Comparison of ENCODE assay signal across 11 cellular contexts in genomic region chr15:52710050-52710709, GRCh38. TPM values are rescaled to one million over a fixed set of nuclear protein-coding genes. Genes with fewer than 3 reads are reported as not detected.
DNase-seq lines count a peak whose midpoint lies in the region; ATAC-seq and TF ChIP-seq lines count a peak whose summit lies in the region.
"Had no signal": no experiment of that assay in that cellular context is flagged by ENCODE, and none has a peak within 500 bp of the region (broad histone marks: within the 10 kb centered on the region; RNA-seq: fewer than 3 reads in every experiment).

No MANE protein-coding gene starts in this region.

- peaks cover 2% of the 10 kb centered on the region for H3K4me1 Mint-ChIP-seq in mesothelial cell of epicardium

- ATAC-seq in GM19035 (IDR thresholded peaks at IDR 0.05; ENCODE audit: unreplicated experiment): peak; percentile 56
- ATAC-seq in HG02571 (IDR thresholded peaks at IDR 0.05; ENCODE audit: unreplicated experiment): peak; percentile 43
- ATAC-seq in mucosa of descending colon: peak; percentile 39

- no peaks in the 10 kb centered on the region for H4K20me1 ChIP-seq in KMS-11 (ENCODE audit: insufficient read depth)

- H3K36me3 Mint-ChIP-seq in mesothelial cell of epicardium: no peaks in the 10 kb centered on the region

- TF ChIP-seq CTCF in KMS-11 (conservative IDR thresholded peaks at IDR 0.05; ENCODE audit: low read depth, low read length): no peak
- no peak for TF ChIP-seq CTCF in mucosa of descending colon (IDR thresholded peaks at IDR 0.05)
- no peak for TF ChIP-seq CTCF in mesothelial cell of epicardium (IDR thresholded peaks at IDR 0.05; ENCODE audit: unreplicated experiment)

- H3K4me3 Mint-ChIP-seq in mesothelial cell of epicardium: no peak overlapping the region
- H3K4me3 Mint-ChIP-seq: activated naive CD8-positive, alpha-beta T cell had no signal

- H2AFZ ChIP-seq in KMS-11 (ENCODE audit: low read depth): peak overlapping the region; percentile 84

- H3K4me1 ChIP-seq in KMS-11 (ENCODE audit: low read depth, poor library complexity, severe bottlenecking): peaks cover 37% of the 10 kb centered on the region
- peaks cover 9% of the 10 kb centered on the region for H3K4me1 ChIP-seq in mucosa of descending colon (ENCODE audit: low read depth)

- no peaks in the 10 kb centered on the region for H3K79me2 ChIP-seq in KMS-11 (ENCODE audit: insufficient read depth, low read depth)

- H3K36me3 ChIP-seq in KMS-11 (ENCODE audit: insufficient read depth): no peaks in the 10 kb centered on the region
- no peaks in the 10 kb centered on the region for H3K36me3 ChIP-seq in mucosa of descending colon (ENCODE audit: low read depth)

- H3K9me3 Mint-ChIP-seq in mesothelial cell of epicardium: no peaks in the 10 kb centered on the region

- no peak overlapping the region; the same call in 1 of the 2 replicates for H3K9ac ChIP-seq in KMS-11

- H3K27me3 Mint-ChIP-seq in mesothelial cell of epicardium (ENCODE audit: low read depth): peaks cover 25% of the 10 kb centered on the region
- H3K27me3 Mint-ChIP-seq: activated naive CD8-positive, alpha-beta T cell had no signal

- H3K27ac Mint-ChIP-seq in mesothelial cell of epicardium: no peak overlapping the region

- intact Hi-C loops in mucosa of descending colon (cut with DNase I, micrococcal nuclease): no loop called here

- no peaks in the 10 kb centered on the region for H3K27me3 ChIP-seq in KMS-11 (ENCODE audit: insufficient read depth, low read depth)

- H3K4me3 ChIP-seq in KMS-11 (IDR thresholded peaks at IDR 0.05; ENCODE audit: insufficient read depth, low read depth, low read length) (no peak overlapping the region), mucosa of descending colon (no peak overlapping the region)
- H3K4me3 ChIP-seq: SK-N-MC had no signal

- no peak for DNase-seq in mucosa of descending colon
- no peak for DNase-seq in NCI-H1092 (lab: John Stamatoyannopoulos, UW)
- DNase-seq in mesothelial cell of epicardium (ENCODE audit: low spot score in 2 of 2, unreplicated experiment in 2 of 2): no peak
- DNase-seq in stimulated activated CD4-positive, alpha-beta T cell treated with anti-CD3 and anti-CD28 coated beads, Interleukin-4, amount 100 ng/mL, for 1 hour: no peak
- DNase-seq in NCI-H1092 treated with DMSO at 0.1 percent for 48 hours (lab: John Stamatoyannopoulos, UW): no peak
- DNase-seq: Kasumi-1 had no signal

- H3K9me3 ChIP-seq in mucosa of descending colon: no peaks in the 10 kb centered on the region

- peak overlapping the region; percentile 43 for H3K27ac ChIP-seq in KMS-11
- H3K27ac ChIP-seq: SK-N-MC had no signal

- peak overlapping the region; percentile 72; the same call in 1 of the 2 replicates for H3K4me2 ChIP-seq in KMS-11

RNA-seq across cellular contexts. Expression of gene ATOSA, which starts 31.0 kb away (rescaled TPM):
- total RNA-seq in mucosa of descending colon: 10 to 100 TPM; 45.3 to 77.0 (median 53.1) TPM
- 38.8 to 43.7 TPM (median 41.4 TPM) in 3 replicates for total RNA-seq in mesothelial cell of epicardium
